ENCODE assay signal across 1 cellular context in the genomic region with DNA sequence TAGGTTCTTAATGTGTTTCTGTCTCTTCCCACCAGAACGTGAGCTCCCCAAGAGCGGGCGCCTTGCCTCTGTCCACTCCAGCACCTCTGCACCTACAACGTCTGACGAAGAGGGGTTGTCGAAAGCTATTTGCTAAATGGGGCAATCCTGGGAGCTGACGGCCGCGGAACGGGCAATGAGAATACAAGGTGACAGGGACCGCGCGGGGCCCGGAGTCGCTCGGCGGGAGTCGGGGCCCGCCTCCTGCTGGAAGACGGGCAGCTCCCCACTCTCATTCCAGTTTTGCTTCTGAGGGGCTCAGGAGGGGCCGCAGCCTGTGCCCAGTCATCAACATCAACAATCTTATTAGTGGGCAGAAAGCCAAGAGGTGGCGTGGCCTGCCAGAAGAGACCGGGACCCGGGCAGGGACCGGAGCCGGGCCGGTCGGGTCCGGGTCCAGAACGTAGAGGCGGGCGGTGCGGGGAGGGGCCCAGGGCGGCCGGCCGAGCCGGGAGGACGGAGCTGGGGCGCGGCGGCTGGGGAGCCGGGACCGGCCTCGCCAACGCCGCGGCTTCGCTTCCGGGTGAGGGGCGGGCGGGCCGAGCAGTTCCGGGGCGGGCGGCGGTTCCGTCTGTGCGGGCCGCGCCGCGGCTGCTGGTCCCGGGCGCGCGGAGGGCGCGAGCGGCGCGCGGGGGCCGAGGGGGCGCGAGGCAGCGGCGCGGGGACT.
TF ChIP-seq lines count a peak whose summit lies in the region.

Gene MOSMO, plus strand, starts transcription at position 603 of the 706 bp plus-strand sequence. CDS start 191 bp downstream, outside the sequence.

TF ChIP-seq in HepG2, 621 proteins besides CTCF, POLR2A, EP300 and RAD21 (continued from another document and continues in another):
- TF ChIP-seq NR0B2 (CRISPR knock-in tag; IDR thresholded peaks at IDR 0.05) (peak; percentile 44; the same call in 1 of the 2 replicates), MTF1 (CRISPR knock-in tag; IDR thresholded peaks at IDR 0.05) (peak; percentile 59; the same call in 1 of the 2 replicates), ZNF101 (CRISPR knock-in tag; IDR thresholded peaks at IDR 0.05; ENCODE audit: borderline replicate concordance, low read depth) (no peak), SMC3 (IDR thresholded peaks at IDR 0.05; ENCODE audit: low read length) (peak; percentile 24; the same call in 1 of the 2 replicates), ZNF768 (CRISPR knock-in tag; IDR thresholded peaks at IDR 0.05) (peak; percentile 65; the same call in 1 of the 2 replicates), KLF16 (CRISPR knock-in tag; IDR thresholded peaks at IDR 0.05) (peak; percentile 30 to 51; a peak in 1 of 4 replicates), ARID2 (CRISPR knock-in tag; IDR thresholded peaks at IDR 0.05; ENCODE audit: borderline replicate concordance) (peak; percentile 89; the same call in 1 of the 2 replicates), FOXO4 (CRISPR knock-in tag; conservative IDR thresholded peaks at IDR 0.05) (0 out of 2 replicates have a peak, but pooled peaks have one; percentile 50), ZNF431 (CRISPR knock-in tag; IDR thresholded peaks at IDR 0.05; ENCODE audit: borderline replicate concordance, low read depth) (peak; percentile 71; the same call in 1 of the 2 replicates), KLF6 (CRISPR knock-in tag; IDR thresholded peaks at IDR 0.05) (peak; percentile 77; the same call in 1 of the 2 replicates), GABPA (IDR thresholded peaks at IDR 0.05; ENCODE audit: low read depth, low read length) (peak; percentile 92), GABPA (CRISPR knock-in tag; IDR thresholded peaks at IDR 0.05; ENCODE audit: low read depth) (peak; percentile 82), E2F2 (CRISPR knock-in tag; IDR thresholded peaks at IDR 0.05; ENCODE audit: borderline replicate concordance) (no peak), NKX3-1 (CRISPR knock-in tag; IDR thresholded peaks at IDR 0.05) (peak; percentile 54; the same call in 1 of the 2 replicates), ZSCAN12 (CRISPR knock-in tag; IDR thresholded peaks at IDR 0.05) (peak; percentile 93), SMAD3 (CRISPR knock-in tag; IDR thresholded peaks at IDR 0.05) (peak; percentile 71; the same call in 1 of the 2 replicates)
- TF ChIP-seq, protein P1, sequence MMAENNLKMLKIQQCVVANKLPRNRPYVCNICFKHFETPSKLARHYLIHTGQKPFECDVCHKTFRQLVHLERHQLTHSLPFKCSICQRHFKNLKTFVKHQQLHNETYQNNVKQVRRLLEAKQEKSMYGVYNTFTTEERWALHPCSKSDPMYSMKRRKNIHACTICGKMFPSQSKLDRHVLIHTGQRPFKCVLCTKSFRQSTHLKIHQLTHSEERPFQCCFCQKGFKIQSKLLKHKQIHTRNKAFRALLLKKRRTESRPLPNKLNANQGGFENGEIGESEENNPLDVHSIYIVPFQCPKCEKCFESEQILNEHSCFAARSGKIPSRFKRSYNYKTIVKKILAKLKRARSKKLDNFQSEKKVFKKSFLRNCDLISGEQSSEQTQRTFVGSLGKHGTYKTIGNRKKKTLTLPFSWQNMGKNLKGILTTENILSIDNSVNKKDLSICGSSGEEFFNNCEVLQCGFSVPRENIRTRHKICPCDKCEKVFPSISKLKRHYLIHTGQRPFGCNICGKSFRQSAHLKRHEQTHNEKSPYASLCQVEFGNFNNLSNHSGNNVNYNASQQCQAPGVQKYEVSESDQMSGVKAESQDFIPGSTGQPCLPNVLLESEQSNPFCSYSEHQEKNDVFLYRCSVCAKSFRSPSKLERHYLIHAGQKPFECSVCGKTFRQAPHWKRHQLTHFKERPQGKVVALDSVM (CRISPR knock-in tag; IDR thresholded peaks at IDR 0.05): peak; percentile 28; the same call in 1 of the 2 replicates
- TF ChIP-seq, protein P2, sequence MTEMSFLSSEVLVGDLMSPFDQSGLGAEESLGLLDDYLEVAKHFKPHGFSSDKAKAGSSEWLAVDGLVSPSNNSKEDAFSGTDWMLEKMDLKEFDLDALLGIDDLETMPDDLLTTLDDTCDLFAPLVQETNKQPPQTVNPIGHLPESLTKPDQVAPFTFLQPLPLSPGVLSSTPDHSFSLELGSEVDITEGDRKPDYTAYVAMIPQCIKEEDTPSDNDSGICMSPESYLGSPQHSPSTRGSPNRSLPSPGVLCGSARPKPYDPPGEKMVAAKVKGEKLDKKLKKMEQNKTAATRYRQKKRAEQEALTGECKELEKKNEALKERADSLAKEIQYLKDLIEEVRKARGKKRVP (CRISPR knock-in tag; IDR thresholded peaks at IDR 0.05): peak in 1 of 2 experiments; percentile 74; a peak in 2 of 4 replicates
- TF ChIP-seq, protein P3, sequence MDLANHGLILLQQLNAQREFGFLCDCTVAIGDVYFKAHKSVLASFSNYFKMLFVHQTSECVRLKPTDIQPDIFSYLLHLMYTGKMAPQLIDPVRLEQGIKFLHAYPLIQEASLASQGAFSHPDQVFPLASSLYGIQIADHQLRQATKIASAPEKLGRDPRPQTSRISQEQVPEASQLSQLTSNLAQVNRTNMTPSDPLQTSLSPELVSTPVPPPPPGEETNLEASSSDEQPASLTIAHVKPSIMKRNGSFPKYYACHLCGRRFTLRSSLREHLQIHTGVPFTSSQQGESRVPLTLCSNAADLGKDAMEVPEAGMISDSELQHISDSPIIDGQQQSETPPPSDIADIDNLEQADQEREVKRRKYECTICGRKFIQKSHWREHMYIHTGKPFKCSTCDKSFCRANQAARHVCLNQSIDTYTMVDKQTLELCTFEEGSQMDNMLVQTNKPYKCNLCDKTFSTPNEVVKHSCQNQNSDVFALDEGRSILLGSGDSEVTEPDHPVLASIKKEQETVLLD (CRISPR knock-in tag; IDR thresholded peaks at IDR 0.05; ENCODE audit: low read depth): peak; percentile 87
- TF ChIP-seq, protein P4, sequence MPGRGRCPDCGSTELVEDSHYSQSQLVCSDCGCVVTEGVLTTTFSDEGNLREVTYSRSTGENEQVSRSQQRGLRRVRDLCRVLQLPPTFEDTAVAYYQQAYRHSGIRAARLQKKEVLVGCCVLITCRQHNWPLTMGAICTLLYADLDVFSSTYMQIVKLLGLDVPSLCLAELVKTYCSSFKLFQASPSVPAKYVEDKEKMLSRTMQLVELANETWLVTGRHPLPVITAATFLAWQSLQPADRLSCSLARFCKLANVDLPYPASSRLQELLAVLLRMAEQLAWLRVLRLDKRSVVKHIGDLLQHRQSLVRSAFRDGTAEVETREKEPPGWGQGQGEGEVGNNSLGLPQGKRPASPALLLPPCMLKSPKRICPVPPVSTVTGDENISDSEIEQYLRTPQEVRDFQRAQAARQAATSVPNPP (CRISPR knock-in tag; IDR thresholded peaks at IDR 0.05): peak; percentile 80; the same call in 1 of the 2 replicates
- TF ChIP-seq, protein P5, sequence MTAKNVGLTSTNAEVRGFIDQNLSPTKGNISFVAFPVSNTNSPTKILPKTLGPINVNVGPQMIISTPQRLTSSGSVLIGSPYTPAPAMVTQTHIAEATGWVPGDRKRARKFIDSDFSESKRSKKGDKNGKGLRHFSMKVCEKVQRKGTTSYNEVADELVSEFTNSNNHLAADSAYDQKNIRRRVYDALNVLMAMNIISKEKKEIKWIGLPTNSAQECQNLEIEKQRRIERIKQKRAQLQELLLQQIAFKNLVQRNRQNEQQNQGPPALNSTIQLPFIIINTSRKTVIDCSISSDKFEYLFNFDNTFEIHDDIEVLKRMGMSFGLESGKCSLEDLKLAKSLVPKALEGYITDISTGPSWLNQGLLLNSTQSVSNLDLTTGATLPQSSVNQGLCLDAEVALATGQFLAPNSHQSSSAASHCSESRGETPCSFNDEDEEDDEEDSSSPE (CRISPR knock-in tag; IDR thresholded peaks at IDR 0.05): peak; percentile 57
- TF ChIP-seq, protein P6, sequence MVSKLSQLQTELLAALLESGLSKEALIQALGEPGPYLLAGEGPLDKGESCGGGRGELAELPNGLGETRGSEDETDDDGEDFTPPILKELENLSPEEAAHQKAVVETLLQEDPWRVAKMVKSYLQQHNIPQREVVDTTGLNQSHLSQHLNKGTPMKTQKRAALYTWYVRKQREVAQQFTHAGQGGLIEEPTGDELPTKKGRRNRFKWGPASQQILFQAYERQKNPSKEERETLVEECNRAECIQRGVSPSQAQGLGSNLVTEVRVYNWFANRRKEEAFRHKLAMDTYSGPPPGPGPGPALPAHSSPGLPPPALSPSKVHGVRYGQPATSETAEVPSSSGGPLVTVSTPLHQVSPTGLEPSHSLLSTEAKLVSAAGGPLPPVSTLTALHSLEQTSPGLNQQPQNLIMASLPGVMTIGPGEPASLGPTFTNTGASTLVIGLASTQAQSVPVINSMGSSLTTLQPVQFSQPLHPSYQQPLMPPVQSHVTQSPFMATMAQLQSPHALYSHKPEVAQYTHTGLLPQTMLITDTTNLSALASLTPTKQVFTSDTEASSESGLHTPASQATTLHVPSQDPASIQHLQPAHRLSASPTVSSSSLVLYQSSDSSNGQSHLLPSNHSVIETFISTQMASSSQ (IDR thresholded peaks at IDR 0.05; ENCODE audit: low read depth): no peak
- TF ChIP-seq, protein P6 (CRISPR knock-in tag; IDR thresholded peaks at IDR 0.05; ENCODE audit: borderline replicate concordance): peak; percentile 50; the same call in 1 of the 2 replicates
- TF ChIP-seq, protein P7, sequence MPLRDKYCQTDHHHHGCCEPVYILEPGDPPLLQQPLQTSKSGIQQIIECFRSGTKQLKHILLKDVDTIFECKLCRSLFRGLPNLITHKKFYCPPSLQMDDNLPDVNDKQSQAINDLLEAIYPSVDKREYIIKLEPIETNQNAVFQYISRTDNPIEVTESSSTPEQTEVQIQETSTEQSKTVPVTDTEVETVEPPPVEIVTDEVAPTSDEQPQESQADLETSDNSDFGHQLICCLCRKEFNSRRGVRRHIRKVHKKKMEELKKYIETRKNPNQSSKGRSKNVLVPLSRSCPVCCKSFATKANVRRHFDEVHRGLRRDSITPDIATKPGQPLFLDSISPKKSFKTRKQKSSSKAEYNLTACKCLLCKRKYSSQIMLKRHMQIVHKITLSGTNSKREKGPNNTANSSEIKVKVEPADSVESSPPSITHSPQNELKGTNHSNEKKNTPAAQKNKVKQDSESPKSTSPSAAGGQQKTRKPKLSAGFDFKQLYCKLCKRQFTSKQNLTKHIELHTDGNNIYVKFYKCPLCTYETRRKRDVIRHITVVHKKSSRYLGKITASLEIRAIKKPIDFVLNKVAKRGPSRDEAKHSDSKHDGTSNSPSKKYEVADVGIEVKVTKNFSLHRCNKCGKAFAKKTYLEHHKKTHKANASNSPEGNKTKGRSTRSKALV (CRISPR knock-in tag; IDR thresholded peaks at IDR 0.05): peak; percentile 73; the same call in 1 of the 2 replicates
- TF ChIP-seq, protein P8, sequence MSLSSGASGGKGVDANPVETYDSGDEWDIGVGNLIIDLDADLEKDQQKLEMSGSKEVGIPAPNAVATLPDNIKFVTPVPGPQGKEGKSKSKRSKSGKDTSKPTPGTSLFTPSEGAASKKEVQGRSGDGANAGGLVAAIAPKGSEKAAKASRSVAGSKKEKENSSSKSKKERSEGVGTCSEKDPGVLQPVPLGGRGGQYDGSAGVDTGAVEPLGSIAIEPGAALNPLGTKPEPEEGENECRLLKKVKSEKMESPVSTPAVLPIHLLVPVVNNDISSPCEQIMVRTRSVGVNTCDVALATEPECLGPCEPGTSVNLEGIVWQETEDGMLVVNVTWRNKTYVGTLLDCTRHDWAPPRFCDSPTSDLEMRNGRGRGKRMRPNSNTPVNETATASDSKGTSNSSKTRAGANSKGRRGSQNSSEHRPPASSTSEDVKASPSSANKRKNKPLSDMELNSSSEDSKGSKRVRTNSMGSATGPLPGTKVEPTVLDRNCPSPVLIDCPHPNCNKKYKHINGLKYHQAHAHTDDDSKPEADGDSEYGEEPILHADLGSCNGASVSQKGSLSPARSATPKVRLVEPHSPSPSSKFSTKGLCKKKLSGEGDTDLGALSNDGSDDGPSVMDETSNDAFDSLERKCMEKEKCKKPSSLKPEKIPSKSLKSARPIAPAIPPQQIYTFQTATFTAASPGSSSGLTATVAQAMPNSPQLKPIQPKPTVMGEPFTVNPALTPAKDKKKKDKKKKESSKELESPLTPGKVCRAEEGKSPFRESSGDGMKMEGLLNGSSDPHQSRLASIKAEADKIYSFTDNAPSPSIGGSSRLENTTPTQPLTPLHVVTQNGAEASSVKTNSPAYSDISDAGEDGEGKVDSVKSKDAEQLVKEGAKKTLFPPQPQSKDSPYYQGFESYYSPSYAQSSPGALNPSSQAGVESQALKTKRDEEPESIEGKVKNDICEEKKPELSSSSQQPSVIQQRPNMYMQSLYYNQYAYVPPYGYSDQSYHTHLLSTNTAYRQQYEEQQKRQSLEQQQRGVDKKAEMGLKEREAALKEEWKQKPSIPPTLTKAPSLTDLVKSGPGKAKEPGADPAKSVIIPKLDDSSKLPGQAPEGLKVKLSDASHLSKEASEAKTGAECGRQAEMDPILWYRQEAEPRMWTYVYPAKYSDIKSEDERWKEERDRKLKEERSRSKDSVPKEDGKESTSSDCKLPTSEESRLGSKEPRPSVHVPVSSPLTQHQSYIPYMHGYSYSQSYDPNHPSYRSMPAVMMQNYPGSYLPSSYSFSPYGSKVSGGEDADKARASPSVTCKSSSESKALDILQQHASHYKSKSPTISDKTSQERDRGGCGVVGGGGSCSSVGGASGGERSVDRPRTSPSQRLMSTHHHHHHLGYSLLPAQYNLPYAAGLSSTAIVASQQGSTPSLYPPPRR (CRISPR knock-in tag; IDR thresholded peaks at IDR 0.05; ENCODE audit: borderline replicate concordance): no peak
